In genomic region chr9:38393128-38393809, GRCh38 we compare ENCODE assay signal across 8 cellular contexts. TPM values are rescaled to one million over a fixed set of nuclear protein-coding genes. Genes with fewer than 3 reads are reported as not detected.
DNase-seq lines count a peak whose midpoint lies in the region; FAIRE-seq and TF ChIP-seq lines count a peak whose summit lies in the region.

No MANE protein-coding gene starts in this region.

- H3K4me2 ChIP-seq in OCI-LY7 (ENCODE audit: low read length) (peak overlapping the region; percentile 55; the same call in 1 of the 2 replicates), endothelial cell of umbilical vein (ENCODE audit: insufficient read depth, low read length) (peak overlapping the region; percentile 89)

- H3K4me3 Mint-ChIP-seq in progenitor cell of endocrine pancreas (ENCODE audit: low read depth), result peak overlapping the region; percentile 95

- CTCF ChIA-PET in OCI-LY7 (lab: Charles Lee; ENCODE audit: unreplicated experiment), result no interaction called here
- CTCF ChIA-PET in endothelial cell of umbilical vein (lab: Charles Lee), result interaction anchor here (0.9 to 2.0 kb wide), 8 partner anchors 8 to 305 kb away, joined by 3 to 9 read pairs (median 4); no protein-coding TSS in a partner anchor

- H3K27ac ChIP-seq in OCI-LY7 (ENCODE audit: low read depth, low read length, poor library complexity, severe bottlenecking) (no peak overlapping the region), endothelial cell of umbilical vein (ENCODE audit: insufficient read depth, low read depth, low read length) (peak overlapping the region; percentile 43)

- intact Hi-C loops in OCI-LY7 (cut with micrococcal nuclease; ENCODE audit: unreplicated experiment), result no loop called here
- intact Hi-C loops in endothelial cell of umbilical vein (cut with micrococcal nuclease), result loop anchor here (2.0 to 5.0 kb wide), 2 partner anchors 488 to 591 kb away; partner anchors contain the start of genes DCAF10 and SLC25A51

- peaks cover 17% of the 10 kb centered on the region for H3K36me3 Mint-ChIP-seq in progenitor cell of endocrine pancreas (ENCODE audit: insufficient read depth)

- peak; percentile 3 for DNase-seq in activated T-cell treated with anti-CD3 and anti-CD28 coated beads for 48 hours (ENCODE audit: low read depth)
- no peak for DNase-seq in activated T-cell treated with anti-CD3 and anti-CD28 coated beads, Interleukin-2, amount 50 U/mL, for 1 hour
- DNase-seq in OCI-LY7 (ENCODE audit: low spot score), result no peak
- no peak for DNase-seq in endothelial cell of umbilical vein (ENCODE audit: low read depth, low spot score)
- DNase-seq in progenitor cell of endocrine pancreas (ENCODE audit: low spot score, unreplicated experiment), result no peak
- DNase-seq in NCI-H1105 treated with DMSO at 0.1 percent for 48 hours (lab: John Stamatoyannopoulos, UW), result no peak
- DNase-seq in NCI-H446 (lab: John Stamatoyannopoulos, UW), result no peak
- DNase-seq in stimulated activated naive CD4-positive, alpha-beta T cell treated with Interleukin-2 at 50 U/mL for 16 hours (lab: John Stamatoyannopoulos, UW), result no peak

- H3K9me3 ChIP-seq in OCI-LY7 (ENCODE audit: low read length) (no peaks in the 10 kb centered on the region), endothelial cell of umbilical vein (replicated peaks; ENCODE audit: control insufficient read depth, insufficient read depth, low read length) (no peaks in the 10 kb centered on the region)

- H3K4me1 Mint-ChIP-seq in progenitor cell of endocrine pancreas (ENCODE audit: low read depth), result peaks cover 30% of the 10 kb centered on the region

- no peaks in the 10 kb centered on the region for H3K9me3 Mint-ChIP-seq in progenitor cell of endocrine pancreas (ENCODE audit: low read depth)

- BruUV-seq in OCI-LY7 (replicated peaks; lab: Mats Ljungman, UMichigan) (no TSS peak), endothelial cell of umbilical vein (replicated peaks; lab: Mats Ljungman, UMichigan) (TSS peak; percentile 40)

- H3K9me1 ChIP-seq in endothelial cell of umbilical vein (replicated peaks; ENCODE audit: control insufficient read depth, extremely low read depth, insufficient read depth, low read length), result no peaks in the 10 kb centered on the region

- POLR2A ChIA-PET in OCI-LY7 (lab: Charles Lee), result interaction anchor here (0.6 kb wide), 1 partner anchor 20 kb away, joined by 3 read pairs; no protein-coding TSS in a partner anchor
- POLR2A ChIA-PET in endothelial cell of umbilical vein (lab: Charles Lee), result no interaction called here

- H2AFZ ChIP-seq in OCI-LY7 (ENCODE audit: low read length), result no peak overlapping the region
- H2AFZ ChIP-seq in endothelial cell of umbilical vein (ENCODE audit: low read depth, low read length), result peak overlapping the region; percentile 96

- H3K79me2 ChIP-seq in OCI-LY7 (ENCODE audit: insufficient read depth, low read depth, low read length) (no peaks in the 10 kb centered on the region), endothelial cell of umbilical vein (ENCODE audit: control insufficient read depth, insufficient read depth, low read length) (peaks cover 22% of the 10 kb centered on the region)

- peak overlapping the region; percentile 37 for H3K4me3 ChIP-seq in OCI-LY7 (ENCODE audit: low read depth, low read length, poor library complexity, severe bottlenecking)
- H3K4me3 ChIP-seq in endothelial cell of umbilical vein (replicated peaks in 1 of 3; ENCODE audit: insufficient read depth in 1 of 3, low read depth in 1 of 3, low read length in 3 of 3), result peak overlapping the region; percentile 42 to 89 (median 82)

- H3K4me1 ChIP-seq in OCI-LY7 (ENCODE audit: insufficient read depth, low read length, poor library complexity, severe bottlenecking) (no peaks in the 10 kb centered on the region), endothelial cell of umbilical vein (ENCODE audit: control insufficient read depth, extremely low read depth, insufficient read depth, low read length) (peaks cover 7% of the 10 kb centered on the region)

- no peak for TF ChIP-seq POLR2A in endothelial cell of umbilical vein (IDR thresholded peaks at IDR 0.05; ENCODE audit: low read depth, low read length)

- peak; percentile 33 for FAIRE-seq in endothelial cell of umbilical vein (lab: Jason Lieb, UNC)

- H3K27ac Mint-ChIP-seq in progenitor cell of endocrine pancreas, result peak overlapping the region; percentile 93

- peak overlapping the region; percentile 73 for H3K9ac ChIP-seq in endothelial cell of umbilical vein (replicated peaks; ENCODE audit: extremely low read depth, insufficient read depth, low read length)

- H3K27me3 ChIP-seq in endothelial cell of umbilical vein (ENCODE audit: control insufficient read depth in 2 of 2, insufficient read depth in 2 of 2, low read length in 2 of 2), result no peaks in the 10 kb centered on the region

- H3K27me3 Mint-ChIP-seq in progenitor cell of endocrine pancreas, result no peaks in the 10 kb centered on the region

- no peak for TF ChIP-seq CTCF in OCI-LY7 (conservative IDR thresholded peaks at IDR 0.05; ENCODE audit: low read length)
- no peak for TF ChIP-seq CTCF in endothelial cell of umbilical vein (IDR thresholded peaks at IDR 0.05; ENCODE audit: extremely low read depth in 1 of 2, insufficient read depth in 1 of 2, low read depth in 1 of 2, low read length in 2 of 2)
- TF ChIP-seq CTCF in progenitor cell of endocrine pancreas (IDR thresholded peaks at IDR 0.05; ENCODE audit: unreplicated experiment), result no peak

- dilution Hi-C loops in endothelial cell of umbilical vein (cut with MboI; ENCODE audit: extremely low pct_ligation_motif_present, low sequenced_read_pairs), result no loop called here

- H3K36me3 ChIP-seq in OCI-LY7 (ENCODE audit: insufficient read depth, low read length), result no peaks in the 10 kb centered on the region
- peaks cover 2 to 10% of the 10 kb centered on the region in 2 experiments for H3K36me3 ChIP-seq in endothelial cell of umbilical vein (ENCODE audit: control insufficient read depth in 2 of 2, extremely low read depth in 1 of 2, insufficient read depth in 2 of 2, low read length in 2 of 2)

- H4K20me1 ChIP-seq in OCI-LY7 (ENCODE audit: insufficient read depth, low read length) (no peaks in the 10 kb centered on the region), endothelial cell of umbilical vein (replicated peaks; ENCODE audit: control insufficient read depth, extremely low read depth, insufficient read depth, low read length) (no peaks in the 10 kb centered on the region)

- H3K9me2 ChIP-seq in OCI-LY7 (ENCODE audit: insufficient read depth, low read length), result no peaks in the 10 kb centered on the region

TF ChIP-seq in endothelial cell of umbilical vein, 7 proteins besides CTCF, POLR2A, EP300 and RAD21:
- TF ChIP-seq JUN (IDR thresholded peaks at IDR 0.05; ENCODE audit: borderline replicate concordance, insufficient read depth, insufficient read length, low read depth) (no peak), GATA2 (IDR thresholded peaks at IDR 0.05; ENCODE audit: insufficient read depth, insufficient read length, low read depth, low read length) (no peak), MYC (IDR thresholded peaks at IDR 0.05; ENCODE audit: low read depth, low read length) (no peak), EZH2 (IDR thresholded peaks at IDR 0.05; ENCODE audit: borderline replicate concordance, low read depth, low read length, severe bottlenecking) (no peak), MAX (IDR thresholded peaks at IDR 0.05; ENCODE audit: insufficient read depth, insufficient read length) (no peak), FOS (IDR thresholded peaks at IDR 0.05; ENCODE audit: borderline replicate concordance, insufficient read depth, low read length) (no peak), POLR2AphosphoS5 (IDR thresholded peaks at IDR 0.05; ENCODE audit: insufficient read depth, low read depth, low read length) (no peak)

RNA-seq across cellular contexts. Expression of gene ALDH1B1, which starts 0.8 kb away (rescaled TPM):
- total RNA-seq in OCI-LY7 (2014; rRNA removed; shearing (Covaris generic)), result 0.32 and 1.3 TPM in 2 replicates
- 5.8 and 8.6 TPM in 2 replicates for total RNA-seq in OCI-LY7 (2022)
- total RNA-seq in endothelial cell of umbilical vein, result 20.5 and 21.7 TPM in 2 replicates
- 10.2 and 11.5 TPM in 2 replicates for polyA plus RNA-seq in endothelial cell of umbilical vein
- 13.5 and 13.7 TPM in 2 replicates for polyA plus RNA-seq in endothelial cell of umbilical vein (2011; cell fraction: cytosol; rRNA removed)
- polyA plus RNA-seq in endothelial cell of umbilical vein (2011; cell fraction: nucleus; rRNA removed), result 6.9 and 8.2 TPM in 2 replicates
- polyA plus RNA-seq in endothelial cell of umbilical vein (2012), result 23.5 and 26.2 TPM in 2 replicates
- 22.4 and 22.9 TPM in 2 replicates for polyA minus RNA-seq in endothelial cell of umbilical vein
- 28.0 TPM for polyA minus RNA-seq in endothelial cell of umbilical vein (2011; cell fraction: cytosol; rRNA and poly(A)+ RNA removed)
- polyA minus RNA-seq in endothelial cell of umbilical vein (2011; cell fraction: nucleus; rRNA and poly(A)+ RNA removed), result 4.1 and 4.8 TPM in 2 replicates
- total RNA-seq in progenitor cell of endocrine pancreas, result 31.9 and 32.1 TPM in 2 replicates

RNA-seq across cellular contexts. Expression of gene IGFBPL1, which starts 31.0 kb away (rescaled TPM):
- not detected in 2 replicates for total RNA-seq in OCI-LY7 (2014; rRNA removed; shearing (Covaris generic))
- total RNA-seq in OCI-LY7 (2022) (not detected in 2 replicates), endothelial cell of umbilical vein (not detected in 2 replicates), progenitor cell of endocrine pancreas (4.7 and 5.1 TPM in 2 replicates)
- 0.16 TPM in 1 of 2 replicates, not detected in the other for polyA plus RNA-seq in endothelial cell of umbilical vein
- 0.16 and 0.31 TPM in 2 replicates for polyA plus RNA-seq in endothelial cell of umbilical vein (2011; cell fraction: cytosol; rRNA removed)
- 0.17 and 0.20 TPM in 2 replicates for polyA plus RNA-seq in endothelial cell of umbilical vein (2011; cell fraction: nucleus; rRNA removed)
- polyA plus RNA-seq in endothelial cell of umbilical vein (2012), result 0.16 TPM in 1 of 2 replicates, not detected in the other
- 0.36 TPM in 1 of 2 replicates, not detected in the other for polyA minus RNA-seq in endothelial cell of umbilical vein
- polyA minus RNA-seq in endothelial cell of umbilical vein (2011; cell fraction: cytosol; rRNA and poly(A)+ RNA removed), result not detected
- not detected in 2 replicates for polyA minus RNA-seq in endothelial cell of umbilical vein (2011; cell fraction: nucleus; rRNA and poly(A)+ RNA removed)
